In genomic region chr19:47702671-47703070, GRCh38 we compare ENCODE assay signal across 18 cellular contexts.
"Had no signal": no experiment of that assay in that cellular context is flagged by ENCODE, and none has a peak within 500 bp of the region (broad histone marks: within the 10 kb centered on the region; RNA-seq: fewer than 3 reads in every experiment).

No MANE protein-coding gene starts in this region.

- DNase-seq: activated CD4-positive, alpha-beta T cell treated with anti-CD3 and anti-CD28 coated beads, Interleukin-2, amount 10 ng/mL, durations not matched to agents 24 days and 14 days; activated CD4-positive, CD25-positive, alpha-beta regulatory T cell; activated CD8-positive, alpha-beta memory T cell treated with anti-CD3 and anti-CD28 coated beads, Interleukin-2, amount 50 U/mL, for 48 hours; activated CD8-positive, alpha-beta T cell treated with anti-CD3 and anti-CD28 coated beads, Interleukin-2, amount 10 ng/mL, durations not matched to agents 7 days and 5 days; activated gamma-delta T cell treated with Interleukin-2 at 50 U/mL for 16 hours; amniotic stem cell; brain microvascular endothelial cell; effector memory CD4-positive, alpha-beta T cell; gastrocnemius medialis; left cardiac atrium; lower lobe of right lung; midbrain; tibial artery had no signal

- ATAC-seq: activated CD8-positive, alpha-beta T cell treated with anti-CD3 and anti-CD28 coated beads, Interleukin-2, amount 10 ng/mL, durations not matched to agents 7 days and 5 days; gastrocnemius medialis; left cardiac atrium; lower lobe of right lung had no signal

- H3K36me3 Mint-ChIP-seq: activated naive CD8-positive, alpha-beta T cell had no signal

- H3K27ac ChIP-seq: epithelial cell of prostate, gastrocnemius medialis, lower lobe of right lung, tibial artery had no signal

- H3K9me3 Mint-ChIP-seq: activated CD4-positive, alpha-beta T cell treated with anti-CD3 and anti-CD28 coated beads, Interleukin-2, amount 10 ng/mL, durations not matched to agents 24 days and 14 days; stimulated activated memory B cell treated with anti-CD40 and anti-IgM and Interleukin-4, amounts not matched to agents 10 μg/mL and 1 μg/mL and 100 μg/mL, for 72 hours; T-helper 2 cell treated with Interferon-gamma antibody and Interleukin-4, amounts not matched to agents 5 μg/mL and 100 μg/mL, for 36 hours had no signal

- H3K4me3 Mint-ChIP-seq: activated CD4-positive, alpha-beta T cell treated with anti-CD3 and anti-CD28 coated beads, Interleukin-2, amount 10 ng/mL, durations not matched to agents 24 days and 14 days; activated CD8-positive, alpha-beta T cell treated with anti-CD3 and anti-CD28 coated beads, Interleukin-2, amount 10 ng/mL, durations not matched to agents 7 days and 5 days; activated naive CD8-positive, alpha-beta T cell; stimulated activated memory B cell treated with anti-CD40 and anti-IgM and Interleukin-4, amounts not matched to agents 10 μg/mL and 1 μg/mL and 100 μg/mL, for 72 hours; T-helper 2 cell treated with Interferon-gamma antibody and Interleukin-4, amounts not matched to agents 5 μg/mL and 100 μg/mL, for 36 hours had no signal

- H3K9me3 ChIP-seq: gastrocnemius medialis, lower lobe of right lung, tibial artery had no signal

- H3K27me3 Mint-ChIP-seq: activated CD4-positive, alpha-beta T cell treated with anti-CD3 and anti-CD28 coated beads, Interleukin-2, amount 10 ng/mL, durations not matched to agents 24 days and 14 days had no signal

- FAIRE-seq: urothelium cell line had no signal

- H3K27ac Mint-ChIP-seq: activated CD4-positive, alpha-beta T cell treated with anti-CD3 and anti-CD28 coated beads, Interleukin-2, amount 10 ng/mL, durations not matched to agents 24 days and 14 days; activated CD8-positive, alpha-beta T cell treated with anti-CD3 and anti-CD28 coated beads, Interleukin-2, amount 10 ng/mL, durations not matched to agents 7 days and 5 days; activated naive CD8-positive, alpha-beta T cell; stimulated activated memory B cell treated with anti-CD40 and anti-IgM and Interleukin-4, amounts not matched to agents 10 μg/mL and 1 μg/mL and 100 μg/mL, for 72 hours; T-helper 2 cell treated with Interferon-gamma antibody and Interleukin-4, amounts not matched to agents 5 μg/mL and 100 μg/mL, for 36 hours had no signal

- H3K4me3 ChIP-seq: gastrocnemius medialis, lower lobe of right lung, tibial artery had no signal

- H3K27me3 ChIP-seq: brain microvascular endothelial cell, gastrocnemius medialis, tibial artery had no signal
